Comparison of ENCODE assay signal across 11 cellular contexts in genomic region chr5:163312598-163312997, GRCh38.
"Had no signal": no experiment of that assay in that cellular context is flagged by ENCODE, and none has a peak within 500 bp of the region (broad histone marks: within the 10 kb centered on the region; RNA-seq: fewer than 3 reads in every experiment).

No MANE protein-coding gene starts in this region.

- H3K27ac ChIP-seq: GM23248, HL-60, KMS-11 had no signal

- H3K4me3 Mint-ChIP-seq: H9, HFFc6 had no signal

- H3K27ac Mint-ChIP-seq: H9, HFFc6, IgD-negative memory B cell had no signal

- H2AFZ ChIP-seq: GM23248 had no signal

- H3K27me3 Mint-ChIP-seq: IgD-negative memory B cell had no signal

- H3K36me3 Mint-ChIP-seq: IgD-negative memory B cell had no signal

- ATAC-seq: HepG2 had no signal

- H3K4me1 Mint-ChIP-seq: IgD-negative memory B cell had no signal

- H3K9ac ChIP-seq: GM23248, KMS-11 had no signal

- FAIRE-seq: H54, HepG2 had no signal

- H3K4me3 ChIP-seq: GM23248 had no signal

- H3K4me2 ChIP-seq: KMS-11 had no signal

- DNase-seq: GM23248, GOT3, H9, HCEC 1CT, HFFc6, KBM-7 had no signal
